ENCODE assay signal across 8 cellular contexts in the genomic region with DNA sequence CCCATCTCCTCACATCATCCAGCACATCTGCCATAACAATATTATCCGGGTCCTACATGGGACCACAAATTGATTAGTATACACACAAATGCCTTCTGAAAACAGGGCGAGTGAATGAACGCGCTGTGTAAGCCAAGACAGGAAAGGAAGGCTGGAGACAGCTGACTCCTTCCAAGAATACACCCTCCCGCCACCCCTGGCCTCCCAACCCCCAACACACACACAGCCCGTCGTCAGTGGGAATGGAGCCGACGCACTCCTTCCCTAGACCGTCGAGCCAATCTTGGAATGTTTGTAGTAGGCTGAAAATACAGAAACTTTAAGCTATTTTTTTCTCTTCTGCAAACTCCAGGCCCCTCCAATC. TPM values are rescaled to one million over a fixed set of nuclear protein-coding genes. Genes with fewer than 3 reads are reported as not detected.
DNase-seq lines count a peak whose midpoint lies in the region; ATAC-seq and TF ChIP-seq lines count a peak whose summit lies in the region.

No MANE protein-coding gene starts in this region.

- peak; percentile 25 for ATAC-seq in GM18505 (IDR thresholded peaks at IDR 0.05; ENCODE audit: unreplicated experiment)
- ATAC-seq in HG02852 (IDR thresholded peaks at IDR 0.05; ENCODE audit: unreplicated experiment) = peak; percentile 28
- ATAC-seq in stimulated activated naive CD8-positive, alpha-beta T cell treated with anti-CD3 and anti-CD28 coated beads, Interleukin-15, Interleukin-2, amounts not matched to agents 100 U/mL and 50 U/mL, for 24 hours = peak; percentile 16

- peak overlapping the region; percentile 95 for H3K4me3 Mint-ChIP-seq in activated CD4-positive, alpha-beta memory T cell treated with anti-CD3 and anti-CD28 coated beads for 36 hours

- in situ Hi-C loops in GM13977 (cut with MboI; ENCODE audit: low pct_unique_long_range_greater_than_20kb, low sequenced_read_pairs, unreplicated experiment) = no loop called here

- POLR2A ChIA-PET in activated CD4-positive, alpha-beta memory T cell treated with anti-CD3 and anti-CD28 coated beads for 36 hours (lab: Charles Lee) = interaction anchor here (1.3 kb wide), 1 partner anchor 37 kb away, joined by 8 read pairs; the partner anchor contains the start of gene USP51

- DNase-seq in activated CD4-positive, alpha-beta memory T cell treated with anti-CD3 and anti-CD28 coated beads for 36 hours = no peak
- DNase-seq in stimulated activated naive CD8-positive, alpha-beta T cell treated with anti-CD3 and anti-CD28 coated beads, Interleukin-15, Interleukin-2, amounts not matched to agents 100 U/mL and 50 U/mL, for 24 hours = no peak
- DNase-seq in GM13977 (ENCODE audit: low spot score) (no peak), NCI-H2171 (lab: John Stamatoyannopoulos, UW) (no peak)
- DNase-seq in activated effector memory CD4-positive, alpha-beta T cell treated with anti-CD3 and anti-CD28 coated beads, Interleukin-2, amount 50 U/mL, for 16 hours = no peak

- CTCF ChIA-PET in activated CD4-positive, alpha-beta memory T cell treated with anti-CD3 and anti-CD28 coated beads for 36 hours (lab: Charles Lee) = interaction anchor here (0.8 to 1.6 kb wide), 4 partner anchors 37 to 796 kb away, joined by 3 to 7 read pairs (median 3); partner anchors contain the start of gene RRAGB

- no peaks in the 10 kb centered on the region for H3K27me3 Mint-ChIP-seq in activated CD4-positive, alpha-beta memory T cell treated with anti-CD3 and anti-CD28 coated beads for 36 hours

- H3K4me1 Mint-ChIP-seq in activated CD4-positive, alpha-beta memory T cell treated with anti-CD3 and anti-CD28 coated beads for 36 hours (ENCODE audit: low read depth) = peaks cover 8% of the 10 kb centered on the region

- H3K36me3 Mint-ChIP-seq in activated CD4-positive, alpha-beta memory T cell treated with anti-CD3 and anti-CD28 coated beads for 36 hours = peaks cover 2% of the 10 kb centered on the region

- intact Hi-C loops in activated CD4-positive, alpha-beta memory T cell treated with anti-CD3 and anti-CD28 coated beads for 36 hours (cut with micrococcal nuclease) = no loop called here

- H3K27ac Mint-ChIP-seq in activated CD4-positive, alpha-beta memory T cell treated with anti-CD3 and anti-CD28 coated beads for 36 hours = peak overlapping the region; percentile 91

- TF ChIP-seq POLR2A in GM18505 (IDR thresholded peaks at IDR 0.05; ENCODE audit: borderline replicate concordance, extremely low read depth, insufficient read depth, insufficient read length) = no peak

- TF ChIP-seq CTCF in GM13977 (IDR thresholded peaks at IDR 0.05; ENCODE audit: extremely low read depth, insufficient read depth, missing control alignments) = no peak

- H3K9me3 Mint-ChIP-seq in activated CD4-positive, alpha-beta memory T cell treated with anti-CD3 and anti-CD28 coated beads for 36 hours = no peaks in the 10 kb centered on the region

- peak overlapping the region; percentile 61 for H3K4me3 ChIP-seq in iPS-11a (ENCODE audit: low read depth, low read length)

RNA-seq across cellular contexts. Expression of gene MAGEH1, which starts 0.3 kb away (rescaled TPM):
- total RNA-seq in activated CD4-positive, alpha-beta memory T cell treated with anti-CD3 and anti-CD28 coated beads for 36 hours = 10 to 100 TPM; 19.1 to 20.0 TPM

RNA-seq across cellular contexts. Expression of gene USP51, which starts 38.0 kb away (rescaled TPM):
- 1 to 10 TPM; 1.6 to 2.1 TPM for total RNA-seq in activated CD4-positive, alpha-beta memory T cell treated with anti-CD3 and anti-CD28 coated beads for 36 hours
